Comparison of ENCODE assay signal across 1 cellular context in the genomic region with DNA sequence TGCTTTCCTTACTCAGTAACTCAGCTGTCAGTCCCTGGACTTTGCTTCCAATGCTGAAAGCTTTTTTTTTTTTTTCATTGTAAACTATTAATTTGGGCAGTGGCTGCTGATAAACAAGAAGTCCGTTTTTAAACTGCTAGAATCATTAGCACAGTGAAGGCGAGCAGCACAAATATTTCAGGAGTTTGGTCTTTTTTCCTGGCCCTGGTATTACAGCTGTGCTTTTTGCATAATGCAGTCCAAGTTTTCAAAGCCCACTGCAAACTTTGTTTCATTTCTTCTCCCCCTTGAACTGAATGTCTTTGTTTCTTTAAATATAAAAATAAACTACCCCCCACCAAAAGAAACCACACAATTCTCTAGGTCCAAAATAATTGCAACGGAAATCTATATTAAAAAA.
A peak's percentile ranks its signal among the peaks of the same experiment; 100 is the strongest.
TF ChIP-seq lines count a peak whose summit lies in the region.

No MANE protein-coding gene starts in this region.

TF ChIP-seq in HepG2, 621 proteins besides CTCF, POLR2A, EP300 and RAD21:
- TF ChIP-seq PAF1 (CRISPR knock-in tag; IDR thresholded peaks at IDR 0.05) (no peak), SAFB2 (CRISPR knock-in tag; IDR thresholded peaks at IDR 0.05; ENCODE audit: borderline replicate concordance, low read depth) (no peak), NFE2L1 (CRISPR knock-in tag; IDR thresholded peaks at IDR 0.05; ENCODE audit: borderline replicate concordance) (no peak), CBX2 (IDR thresholded peaks at IDR 0.05; ENCODE audit: low read depth, low read length) (0 out of 2 replicates have a peak, but pooled peaks have one; percentile 37), CBX2 (CRISPR knock-in tag; IDR thresholded peaks at IDR 0.05; ENCODE audit: low read depth) (no peak)
- TF ChIP-seq, protein P1, sequence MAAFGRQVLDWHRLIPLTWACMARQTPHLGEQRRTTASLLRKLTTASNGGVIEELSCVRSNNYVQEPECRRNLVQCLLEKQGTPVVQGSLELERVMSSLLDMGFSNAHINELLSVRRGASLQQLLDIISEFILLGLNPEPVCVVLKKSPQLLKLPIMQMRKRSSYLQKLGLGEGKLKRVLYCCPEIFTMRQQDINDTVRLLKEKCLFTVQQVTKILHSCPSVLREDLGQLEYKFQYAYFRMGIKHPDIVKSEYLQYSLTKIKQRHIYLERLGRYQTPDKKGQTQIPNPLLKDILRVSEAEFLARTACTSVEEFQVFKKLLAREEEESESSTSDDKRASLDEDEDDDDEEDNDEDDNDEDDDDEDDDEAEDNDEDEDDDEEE (CRISPR knock-in tag; IDR thresholded peaks at IDR 0.05), result no peak
